ENCODE assay signal across 18 cellular contexts in genomic region chr11:64407630-64408029, GRCh38. TPM values are rescaled to one million over a fixed set of nuclear protein-coding genes. Genes with fewer than 3 reads are reported as not detected.
A peak's percentile ranks its signal among the peaks of the same experiment; 100 is the strongest.
DNase-seq lines count a peak whose midpoint lies in the region; ATAC-seq and TF ChIP-seq lines count a peak whose summit lies in the region.
"Had no signal": no experiment of that assay in that cellular context is flagged by ENCODE, and none has a peak within 500 bp of the region (broad histone marks: within the 10 kb centered on the region; RNA-seq: fewer than 3 reads in every experiment).

No MANE protein-coding gene starts in this region.

- H3K4me2 ChIP-seq in IMR-90 (ENCODE audit: low read depth, low read length): no peak overlapping the region
- H3K4me2 ChIP-seq: PC-9 had no signal

- dilution Hi-C loops in IMR-90 (cut with HindIII; ENCODE audit: low sequenced_read_pairs, unreplicated experiment): no loop called here

- H3K4me1 ChIP-seq in Caco-2: peaks cover 52% of the 10 kb centered on the region
- no peaks in the 10 kb centered on the region for H3K4me1 ChIP-seq in IMR-90 (ENCODE audit: control insufficient read depth, insufficient read depth, low read length)

- no peak overlapping the region for H3K9ac ChIP-seq in IMR-90 (ENCODE audit: low read depth, low read length)

- H2BK20ac ChIP-seq in IMR-90 (ENCODE audit: low read depth, low read length): no peak overlapping the region

- H4K91ac ChIP-seq in IMR-90 (ENCODE audit: insufficient read depth, low read depth, low read length): no peak overlapping the region

- TF ChIP-seq RAD21 in IMR-90 (IDR thresholded peaks at IDR 0.05; ENCODE audit: low read length): no peak

- no peak for TF ChIP-seq POLR2A in IMR-90 (IDR thresholded peaks at IDR 0.05; ENCODE audit: low read depth, low read length)

- CTCF ChIA-PET in Caco-2 (lab: Charles Lee) (interaction anchor here (0.6 to 3.3 kb wide), 8 partner anchors 23 to 336 kb away, joined by 3 to 22 read pairs (median 12); partner anchors contain the start of genes PRDX5, RASGRP2 and TRMT112), IMR-90 (lab: Yijun Ruan, JAX) (no interaction called here)

- intact Hi-C loops in Caco-2 (cut with micrococcal nuclease; ENCODE audit: unreplicated experiment) (loop anchor here (5.0 kb wide), 1 partner anchor 90 kb away; the partner anchor contains the start of genes PRDX5 and TRMT112), IMR-90 (cut with micrococcal nuclease) (no loop called here)

- POLR2A ChIA-PET in Caco-2 (lab: Charles Lee): interaction anchor here (0.6 to 2.0 kb wide), 7 partner anchors 12 to 223 kb away, joined by 3 to 15 read pairs (median 4); partner anchors contain the start of genes PRDX5 and TRMT112
- POLR2A ChIA-PET in IMR-90 (lab: Charles Lee; ENCODE audit: unreplicated experiment): no interaction called here

- WGBS in IMR-90 (ENCODE audit: extremely low coverage in 2 of 2, insufficient read length in 1 of 2), 2 experiments: no CpG with 5 or more reads among the region's 2 CpGs

- DNase-seq in Caco-2: no peak
- DNase-seq in IMR-90: no peak
- no peak for DNase-seq in glutamatergic neuron
- DNase-seq in neural crest cell (ENCODE audit: low read depth, low spot score): no peak
- DNase-seq in SKM-1 treated with dmso at 0.1 percent for 144 hours (lab: John Stamatoyannopoulos, UW; ENCODE audit: unreplicated experiment): no peak
- DNase-seq in hepatic stellate cell (ENCODE audit: low spot score): no peak
- DNase-seq in GF-D8 (lab: John Stamatoyannopoulos, UW): no peak
- DNase-seq: C1 segment of cervical spinal cord; CD8-positive, alpha-beta memory T cell; NCI-H1105 treated with DMSO at 0.1 percent for 48 hours; NCI-H1694; NCI-H2081 treated with DMSO at 0.1 percent for 48 hours; NCI-H510A; PC-9; SIG-M5 had no signal

- H3K79me1 ChIP-seq in IMR-90 (ENCODE audit: low read depth in 1 of 2, low read length in 2 of 2): no peaks in the 10 kb centered on the region

- no peaks in the 10 kb centered on the region for H3K9me1 ChIP-seq in IMR-90 (ENCODE audit: insufficient read depth, low read length)

- H4K20me1 ChIP-seq in IMR-90 (ENCODE audit: insufficient read depth, low read length): no peaks in the 10 kb centered on the region

- H3K9me3 ChIP-seq in Caco-2 (peaks cover 9% of the 10 kb centered on the region; the same call in 1 of the 2 replicates), IMR-90 (ENCODE audit: control insufficient read depth, insufficient read depth, low read length) (peaks cover 5% of the 10 kb centered on the region)

- TF ChIP-seq CTCF in Caco-2 (IDR thresholded peaks at IDR 0.05; ENCODE audit: insufficient read depth in 1 of 2, low read depth in 1 of 2, low read length in 1 of 2, severe bottlenecking in 1 of 2, unreplicated experiment in 1 of 2) (no peak), IMR-90 (conservative IDR thresholded peaks at IDR 0.05; ENCODE audit: low read depth, low read length) (no peak), glutamatergic neuron (IDR thresholded peaks at IDR 0.05; ENCODE audit: partially characterized antibody, unreplicated experiment) (no peak), neural crest cell (conservative IDR thresholded peaks at IDR 0.05) (no peak)

- H3K4me1 Mint-ChIP-seq in Caco-2 (ENCODE audit: low read depth, unreplicated experiment) (peaks cover 51% of the 10 kb centered on the region), glutamatergic neuron (ENCODE audit: low read depth, unreplicated experiment) (peaks cover 42% of the 10 kb centered on the region), neural crest cell (peaks cover 48% of the 10 kb centered on the region)
- H3K4me1 Mint-ChIP-seq: CD8-positive, alpha-beta memory T cell had no signal

- peak overlapping the region; percentile 75 for H2BK5ac ChIP-seq in IMR-90 (ENCODE audit: low read depth, low read length, poor library complexity, severe bottlenecking)

- in situ Hi-C loops in IMR-90 (cut with MboI; ENCODE audit: low sequenced_read_pairs): no loop called here

- H2BK15ac ChIP-seq in IMR-90 (ENCODE audit: low read depth, low read length): no peak overlapping the region

- no peak overlapping the region for H3K4ac ChIP-seq in IMR-90 (ENCODE audit: low read depth, low read length)

- no peak overlapping the region for H3K23ac ChIP-seq in IMR-90 (ENCODE audit: low read depth, low read length)

- no peaks in the 10 kb centered on the region for H3K27me3 Mint-ChIP-seq in Caco-2 (ENCODE audit: insufficient read depth, unreplicated experiment)
- no peaks in the 10 kb centered on the region for H3K27me3 Mint-ChIP-seq in glutamatergic neuron (ENCODE audit: unreplicated experiment)
- H3K27me3 Mint-ChIP-seq in neural crest cell (ENCODE audit: low read depth): no peaks in the 10 kb centered on the region

- ATAC-seq in IMR-90 (ENCODE audit: low read depth): no peak
- ATAC-seq in HG02759 (IDR thresholded peaks at IDR 0.05; ENCODE audit: unreplicated experiment): no peak
- ATAC-seq: SK-N-SH treated with all-trans-retinoic acid at 6 μM for 48 hours had no signal

- H2AFZ ChIP-seq in IMR-90 (replicated peaks; ENCODE audit: low read length, poor library complexity): no peak overlapping the region
- H2AFZ ChIP-seq: PC-9 had no signal

- peaks cover 21% of the 10 kb centered on the region for H3K36me3 Mint-ChIP-seq in Caco-2 (ENCODE audit: insufficient read depth, unreplicated experiment)
- H3K36me3 Mint-ChIP-seq in glutamatergic neuron (ENCODE audit: unreplicated experiment): no peaks in the 10 kb centered on the region
- H3K36me3 Mint-ChIP-seq in neural crest cell (ENCODE audit: low read depth): no peaks in the 10 kb centered on the region

- H3K36me3 ChIP-seq in Caco-2 (ENCODE audit: control insufficient read depth, insufficient read depth, low read length) (no peaks in the 10 kb centered on the region), IMR-90 (ENCODE audit: control insufficient read depth, insufficient read depth, low read length) (no peaks in the 10 kb centered on the region)

- no peak overlapping the region for H4K8ac ChIP-seq in IMR-90 (ENCODE audit: low read depth in 2 of 2, low read length in 2 of 2)

- H3K9me3 Mint-ChIP-seq in Caco-2 (ENCODE audit: unreplicated experiment): peaks cover 14% of the 10 kb centered on the region
- H3K9me3 Mint-ChIP-seq in glutamatergic neuron (ENCODE audit: unreplicated experiment): peaks cover 7% of the 10 kb centered on the region
- H3K9me3 Mint-ChIP-seq in neural crest cell: no peaks in the 10 kb centered on the region

- H3K27me3 ChIP-seq in Caco-2 (replicated peaks; ENCODE audit: control insufficient read depth, insufficient read depth, low read length) (no peaks in the 10 kb centered on the region), IMR-90 (ENCODE audit: control insufficient read depth, insufficient read depth, low read length) (peaks cover 36% of the 10 kb centered on the region)

- H3K18ac ChIP-seq in IMR-90 (ENCODE audit: low read depth, low read length): no peak overlapping the region

- no peak overlapping the region for H2BK120ac ChIP-seq in IMR-90 (ENCODE audit: low read depth, low read length)

- no peak overlapping the region for H4K5ac ChIP-seq in IMR-90 (ENCODE audit: low read depth, low read length)

- no peak overlapping the region for H3K56ac ChIP-seq in IMR-90 (ENCODE audit: extremely low read depth, insufficient read depth, low read length)

- H3K14ac ChIP-seq in IMR-90 (replicated peaks; ENCODE audit: low read depth, low read length): no peak overlapping the region

- H2AK5ac ChIP-seq in IMR-90 (ENCODE audit: low read depth, low read length): no peak overlapping the region

- H3K4me3 Mint-ChIP-seq in Caco-2 (ENCODE audit: unreplicated experiment): peak overlapping the region; percentile 46
- H3K4me3 Mint-ChIP-seq in glutamatergic neuron (ENCODE audit: unreplicated experiment): no peak overlapping the region
- no peak overlapping the region for H3K4me3 Mint-ChIP-seq in neural crest cell
- H3K4me3 Mint-ChIP-seq: CD8-positive, alpha-beta memory T cell had no signal

- H3K4me3 ChIP-seq in Caco-2 (ENCODE audit: low read depth, low read length): no peak overlapping the region
- H3K4me3 ChIP-seq in IMR-90 (ENCODE audit: insufficient read depth, low read depth, low read length): no peak overlapping the region
- H3K4me3 ChIP-seq: PC-9 had no signal

- H2AK9ac ChIP-seq in IMR-90 (replicated peaks; ENCODE audit: low read depth, low read length, poor library complexity): no peak overlapping the region

- H3K27ac Mint-ChIP-seq in Caco-2 (ENCODE audit: unreplicated experiment) (peak overlapping the region; percentile 97), glutamatergic neuron (ENCODE audit: unreplicated experiment) (peak overlapping the region; percentile 59), neural crest cell (ENCODE audit: unreplicated experiment) (peak overlapping the region; percentile 13)
- H3K27ac Mint-ChIP-seq: CD8-positive, alpha-beta memory T cell had no signal

- no TSS peak for BruUV-seq in Caco-2 (replicated peaks; lab: Mats Ljungman, UMichigan)
- no TSS peak for BruUV-seq in IMR-90 (replicated peaks; lab: Mats Ljungman, UMichigan)

- no peak overlapping the region for H3K27ac ChIP-seq in IMR-90 (ENCODE audit: insufficient read depth, low read length)
- H3K27ac ChIP-seq: PC-9, RWPE1 had no signal

TF ChIP-seq in IMR-90, 13 proteins besides CTCF, POLR2A, EP300 and RAD21:
- no peak for TF ChIP-seq RCOR1 (IDR thresholded peaks at IDR 0.05; ENCODE audit: insufficient replicate concordance, low read length)

RNA-seq across cellular contexts. Expression of gene RPS6KA4, which starts 48.7 kb away (rescaled TPM):
- total RNA-seq in Caco-2 (2022): 95.7 and 98.6 TPM in 2 replicates
- 43.3 and 52.9 TPM in 2 replicates for total RNA-seq in IMR-90 (2012; rRNA removed)
- polyA plus RNA-seq in IMR-90 (2012; rRNA removed): 38.8 and 46.7 TPM in 2 replicates
- polyA plus RNA-seq in IMR-90 (2012; cell fraction: cytosol; rRNA removed): 36.4 and 60.6 TPM in 2 replicates
- polyA plus RNA-seq in IMR-90 (2012; cell fraction: nucleus; rRNA removed; ENCODE audit: low replicate concordance): 52.0 and 125 TPM in 2 replicates
- 3.2 TPM for total RNA-seq in glutamatergic neuron (ENCODE audit: unreplicated experiment)
- 12.6 and 17.6 TPM in 2 replicates for total RNA-seq in neural crest cell

Comparison
In these comparisons a context has a peak if more than half of its experiments do, and no peak if none do; other contexts are left out.
1. H3K27ac Mint-ChIP-seq: peak in every context shown above with its lines; median percentile 97 in Caco-2; 59 in glutamatergic neuron; 13 in neural crest cell.